ENCODE assay signal across 10 cellular contexts in the genomic region with DNA sequence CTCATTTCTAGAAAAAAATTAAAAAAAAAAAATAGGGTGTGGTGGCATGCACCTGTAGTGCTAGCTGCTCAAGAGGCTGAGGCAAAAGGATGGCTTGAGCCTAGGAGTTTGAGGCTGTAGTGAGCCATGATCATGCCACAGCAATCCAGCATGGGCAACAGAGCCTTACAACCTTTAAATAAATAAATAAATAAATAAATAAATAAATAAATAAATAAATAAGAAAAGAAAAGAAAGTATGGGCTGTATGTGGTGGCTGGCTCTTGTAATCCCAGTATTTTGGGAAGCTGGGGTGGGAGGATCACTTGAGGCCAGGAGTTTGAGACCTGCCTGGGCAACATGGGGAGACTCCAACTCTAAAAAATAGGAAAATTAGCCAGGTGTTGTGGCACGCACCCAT.
"Had no signal": no experiment of that assay in that cellular context is flagged by ENCODE, and none has a peak within 500 bp of the region (broad histone marks: within the 10 kb centered on the region; RNA-seq: fewer than 3 reads in every experiment).

No MANE protein-coding gene starts in this region.

- FAIRE-seq: HTR-8/SVneo, K562 had no signal

- H3K27ac ChIP-seq: GM23248 had no signal

- ATAC-seq: K562 had no signal

- H3K4me1 Mint-ChIP-seq: H9 had no signal

- H3K4me3 Mint-ChIP-seq: H9, HFFc6 had no signal

- H3K27ac Mint-ChIP-seq: H9, HFFc6 had no signal

- DNase-seq: GM23248, GOT3, H9, HCEC 1CT, HFFc6, IMR-90, Kasumi-1, KG1 had no signal

- H3K4me3 ChIP-seq: GM23248, K562 had no signal
